In genomic region chr11:80782135-80782885, GRCh38 we compare ENCODE assay signal across 20 cellular contexts.
DNase-seq lines count a peak whose midpoint lies in the region; ATAC-seq and TF ChIP-seq lines count a peak whose summit lies in the region.
"Had no signal": no experiment of that assay in that cellular context is flagged by ENCODE, and none has a peak within 500 bp of the region (broad histone marks: within the 10 kb centered on the region; RNA-seq: fewer than 3 reads in every experiment).

No MANE protein-coding gene starts in this region.

- H4K20me1 ChIP-seq in PC-3 (ENCODE audit: low read length) = no peaks in the 10 kb centered on the region

- DNase-seq in PC-3 (no peak), NCI-H2107 (lab: John Stamatoyannopoulos, UW) (no peak), transverse colon (no peak)
- DNase-seq: 8988T, GDM1, HFFc6, IMR-90, MV-4-11, NCI-H1105 treated with DMSO at 0.1 percent for 48 hours, NCI-H2029 treated with DMSO at 0.1 percent for 48 hours, NCI-H2171, NCI-H345, Right ventricle myocardium superior had no signal

- no peaks in the 10 kb centered on the region for H3K9me2 ChIP-seq in PC-3 (replicated peaks; ENCODE audit: low read length)

- no peaks in the 10 kb centered on the region for H3K27me3 ChIP-seq in HUES48 (ENCODE audit: control insufficient read depth, insufficient read depth, low read length)
- H3K27me3 ChIP-seq in iPS-20b (ENCODE audit: insufficient read depth, low read length) = no peaks in the 10 kb centered on the region
- no peaks in the 10 kb centered on the region for H3K27me3 ChIP-seq in PC-3 (ENCODE audit: low read length)
- no peaks in the 10 kb centered on the region for H3K27me3 ChIP-seq in transverse colon

- POLR2A ChIA-PET in PC-3 (lab: Charles Lee; ENCODE audit: unreplicated experiment) = no interaction called here

- ATAC-seq in PC-3 = no peak
- ATAC-seq in GM21360 (IDR thresholded peaks at IDR 0.05; ENCODE audit: unreplicated experiment) = no peak

- H3K9ac ChIP-seq in HUES48 (ENCODE audit: low read depth, low read length) (no peak overlapping the region), iPS-20b (ENCODE audit: low read depth, low read length) (0 out of 2 replicates have a peak overlapping the region, but pooled peaks have one; percentile 29), PC-3 (ENCODE audit: low read length) (no peak overlapping the region)
- H3K9ac ChIP-seq: KMS-11 had no signal

- no peaks in the 10 kb centered on the region for H3F3A ChIP-seq in PC-3 (ENCODE audit: low read length, unreplicated experiment)

- H3K4me3 ChIP-seq in HUES48 (ENCODE audit: low read depth, low read length) = no peak overlapping the region
- H3K4me3 ChIP-seq in iPS-20b (ENCODE audit: low read length) = peak overlapping the region; percentile 29; the same call in 1 of the 2 replicates
- H3K4me3 ChIP-seq in PC-3 (ENCODE audit: low read length) = no peak overlapping the region
- H3K4me3 ChIP-seq in transverse colon = no peak overlapping the region

- intact Hi-C loops in PC-3 (cut with micrococcal nuclease) (no loop called here), transverse colon (cut with DNase I; ENCODE audit: low total_unique reads) (no loop called here)

- no peak for TF ChIP-seq CTCF in 22Rv1 (IDR thresholded peaks at IDR 0.05)
- TF ChIP-seq CTCF in VCaP (conservative IDR thresholded peaks at IDR 0.05) = no peak
- TF ChIP-seq CTCF in PC-3 (conservative IDR thresholded peaks at IDR 0.05; ENCODE audit: low read depth, low read length) = no peak
- no peak for TF ChIP-seq CTCF in transverse colon (IDR thresholded peaks at IDR 0.05)

- H3K4me1 ChIP-seq in HUES48 (ENCODE audit: control insufficient read depth, insufficient read depth, low read length) (peaks cover 37% of the 10 kb centered on the region), iPS-20b (ENCODE audit: insufficient read depth, low read length) (peaks cover 18% of the 10 kb centered on the region; the same call in 1 of the 2 replicates), PC-3 (ENCODE audit: insufficient read depth, low read length) (no peaks in the 10 kb centered on the region), transverse colon (peaks cover 0 to 5% (median 0%) of the 10 kb centered on the region in 4 donors)

- TF ChIP-seq POLR2A in transverse colon (IDR thresholded peaks at IDR 0.05) = no peak

- H2AFZ ChIP-seq in PC-3 (ENCODE audit: low read length) = no peak overlapping the region

- CTCF ChIA-PET in PC-3 (lab: Charles Lee) = no interaction called here

- WGBS in transverse colon (ENCODE audit: low coverage in 1 of 2), 2 donors = 67 to 75% methylated on average over 3 to 4 of the region's 4 CpGs

- TF ChIP-seq EP300 in transverse colon (IDR thresholded peaks at IDR 0.05; ENCODE audit: low read depth) = no peak

- no peaks in the 10 kb centered on the region for H3K36me3 ChIP-seq in HUES48 (ENCODE audit: control insufficient read depth, insufficient read depth, low read length)
- H3K36me3 ChIP-seq in iPS-20b (ENCODE audit: insufficient read depth, low read depth, low read length) = no peaks in the 10 kb centered on the region
- H3K36me3 ChIP-seq in PC-3 (ENCODE audit: low read depth, low read length) = no peaks in the 10 kb centered on the region
- no peaks in the 10 kb centered on the region for H3K36me3 ChIP-seq in transverse colon

- in situ Hi-C loops in transverse colon (cut with MboI; ENCODE audit: low pct_ligation_motif_present in 1 of 4, low pct_unique_long_range_greater_than_20kb in 1 of 4, low sequenced_read_pairs in 3 of 4) = no loop called here

- H3K79me2 ChIP-seq in PC-3 (ENCODE audit: low read length) = no peaks in the 10 kb centered on the region

- BruUV-seq in PC-3 (replicated peaks; lab: Mats Ljungman, UMichigan) = no TSS peak

- no peak overlapping the region for H3K4me2 ChIP-seq in PC-3 (ENCODE audit: low read length)
- H3K4me2 ChIP-seq: KMS-11 had no signal

- H3K27ac ChIP-seq in 22Rv1 = peak overlapping the region; percentile 75
- peak overlapping the region; percentile 66 for H3K27ac ChIP-seq in HUES48 (ENCODE audit: low read depth, low read length)
- H3K27ac ChIP-seq in VCaP = peak overlapping the region; percentile 53
- H3K27ac ChIP-seq in iPS-20b (ENCODE audit: low read length) = no peak overlapping the region
- no peak overlapping the region for H3K27ac ChIP-seq in PC-3 (ENCODE audit: low read length)
- no peak overlapping the region for H3K27ac ChIP-seq in transverse colon
- H3K27ac ChIP-seq: HL-60, KMS-11 had no signal

- H3K9me3 ChIP-seq in HUES48 (ENCODE audit: control insufficient read depth, insufficient read depth, low read length) (no peaks in the 10 kb centered on the region), iPS-20b (ENCODE audit: insufficient read depth, low read depth, low read length) (no peaks in the 10 kb centered on the region), PC-3 (ENCODE audit: low read length) (peaks cover 7% of the 10 kb centered on the region; the same call in 1 of the 2 replicates), transverse colon (no peaks in the 10 kb centered on the region)

Comparison
In these comparisons a context has a peak if more than half of its experiments do, and no peak if none do; other contexts are left out.
1. H3K27ac ChIP-seq: peak in 22Rv1 (single experiment), HUES48 (single experiment) and VCaP (single experiment); none in iPS-20b (single experiment), PC-3 (single experiment) and transverse colon (0 of 4).